13 cellular contexts compared by ENCODE assay signal in genomic region chr15:52221730-52222129, GRCh38. TPM values are rescaled to one million over a fixed set of nuclear protein-coding genes. Genes with fewer than 3 reads are reported as not detected.
DNase-seq lines count a peak whose midpoint lies in the region; ATAC-seq lines count a peak whose summit lies in the region.
"Had no signal": no experiment of that assay in that cellular context is flagged by ENCODE, and none has a peak within 500 bp of the region (broad histone marks: within the 10 kb centered on the region; RNA-seq: fewer than 3 reads in every experiment).

No MANE protein-coding gene starts in this region.

- peak; percentile 74 to 81 for ATAC-seq in activated T-cell treated with anti-CD3 and anti-CD28 coated beads, Interleukin-2, amount 50 U/mL, for 4 hours
- ATAC-seq in HG02588 (IDR thresholded peaks at IDR 0.05; ENCODE audit: unreplicated experiment) (peak; percentile 57), T-cell (replicated peaks in 1 of 4) (peak; percentile 20 to 55 (median 38)), left cardiac atrium (no peak)
- peak; percentile 44 for ATAC-seq in stimulated activated memory B cell treated with anti-CD40 and anti-IgM and Interleukin-4, amounts not matched to agents 10 μg/mL and 1 μg/mL and 100 μg/mL, for 72 hours

- peak overlapping the region; percentile 93 to 94 for H3K27ac Mint-ChIP-seq in T-cell
- peak overlapping the region; percentile 92 for H3K27ac Mint-ChIP-seq in stimulated activated memory B cell treated with anti-CD40 and anti-IgM and Interleukin-4, amounts not matched to agents 10 μg/mL and 1 μg/mL and 100 μg/mL, for 72 hours
- H3K27ac Mint-ChIP-seq: endodermal cell, HFFc6 had no signal

- H3K36me3 Mint-ChIP-seq in activated T-cell treated with anti-CD3 and anti-CD28 coated beads, Interleukin-2, amount 50 U/mL, for 4 hours (ENCODE audit: insufficient read depth): no peaks in the 10 kb centered on the region
- no peaks in the 10 kb centered on the region for H3K36me3 Mint-ChIP-seq in T-cell
- H3K36me3 Mint-ChIP-seq in stimulated activated memory B cell treated with anti-CD40 and anti-IgM and Interleukin-4, amounts not matched to agents 10 μg/mL and 1 μg/mL and 100 μg/mL, for 72 hours: no peaks in the 10 kb centered on the region

- POLR2A ChIA-PET in T-cell (lab: Charles Lee): no interaction called here

- no peaks in the 10 kb centered on the region for H3K27me3 Mint-ChIP-seq in activated T-cell treated with anti-CD3 and anti-CD28 coated beads, Interleukin-2, amount 50 U/mL, for 4 hours (ENCODE audit: low read depth)
- H3K27me3 Mint-ChIP-seq in T-cell: no peaks in the 10 kb centered on the region
- no peaks in the 10 kb centered on the region for H3K27me3 Mint-ChIP-seq in stimulated activated memory B cell treated with anti-CD40 and anti-IgM and Interleukin-4, amounts not matched to agents 10 μg/mL and 1 μg/mL and 100 μg/mL, for 72 hours

- intact Hi-C loops in left cardiac atrium (cut with DNase I): no loop called here

- H3K4me3 Mint-ChIP-seq in activated T-cell treated with anti-CD3 and anti-CD28 coated beads, Interleukin-2, amount 50 U/mL, for 4 hours: peak overlapping the region; percentile 82
- H3K4me3 Mint-ChIP-seq in T-cell: peak overlapping the region; percentile 70 to 81 (median 80)
- peak overlapping the region; percentile 79 for H3K4me3 Mint-ChIP-seq in stimulated activated memory B cell treated with anti-CD40 and anti-IgM and Interleukin-4, amounts not matched to agents 10 μg/mL and 1 μg/mL and 100 μg/mL, for 72 hours
- H3K4me3 Mint-ChIP-seq: endodermal cell, HFFc6 had no signal

- DNase-seq in activated T-cell treated with anti-CD3 and anti-CD28 coated beads, Interleukin-2, amount 50 U/mL, for 4 hours: no peak
- DNase-seq in activated T-cell treated with anti-CD3 and anti-CD28 coated beads, Interleukin-2, amount 50 U/mL, for 48 hours: no peak
- DNase-seq in T-cell: no peak
- no peak for DNase-seq in left cardiac atrium
- no peak for DNase-seq in mesenteric fat pad (ENCODE audit: low spot score)
- no peak for DNase-seq in anterior cingulate cortex (lab: John Stamatoyannopoulos, UW)
- DNase-seq: endodermal cell; HFFc6; stimulated activated CD4-positive, alpha-beta T cell treated with anti-CD3 and anti-CD28 coated beads, Interleukin-12 subunit alpha, Interleukin-12 subunit beta, amount 100 ng/mL, for 4 hours; stimulated activated naive CD4-positive, alpha-beta T cell treated with Interleukin-2 at 50 U/mL for 16 hours; T-helper 9 cell had no signal

- peaks cover 23% of the 10 kb centered on the region for H3K4me1 Mint-ChIP-seq in activated T-cell treated with anti-CD3 and anti-CD28 coated beads, Interleukin-2, amount 50 U/mL, for 4 hours (ENCODE audit: low read depth)
- H3K4me1 Mint-ChIP-seq in T-cell: peaks cover 22 to 32% (median 28%) of the 10 kb centered on the region in 3 donors
- peaks cover 52% of the 10 kb centered on the region for H3K4me1 Mint-ChIP-seq in stimulated activated memory B cell treated with anti-CD40 and anti-IgM and Interleukin-4, amounts not matched to agents 10 μg/mL and 1 μg/mL and 100 μg/mL, for 72 hours
- H3K4me1 Mint-ChIP-seq: endodermal cell had no signal

- no peaks in the 10 kb centered on the region for H3K9me3 Mint-ChIP-seq in activated T-cell treated with anti-CD3 and anti-CD28 coated beads, Interleukin-2, amount 50 U/mL, for 4 hours
- no peaks in the 10 kb centered on the region for H3K9me3 Mint-ChIP-seq in T-cell
- no peaks in the 10 kb centered on the region for H3K9me3 Mint-ChIP-seq in stimulated activated memory B cell treated with anti-CD40 and anti-IgM and Interleukin-4, amounts not matched to agents 10 μg/mL and 1 μg/mL and 100 μg/mL, for 72 hours
- H3K9me3 Mint-ChIP-seq: endodermal cell, HFFc6 had no signal

- CTCF ChIA-PET in T-cell (lab: Charles Lee): interaction anchor here (0.6 to 1.3 kb wide), 3 partner anchors 9 to 15 kb away, joined by 4 read pairs; no protein-coding TSS in a partner anchor

RNA-seq across cellular contexts. Expression of gene GNB5, which starts 30.5 kb away (rescaled TPM):
- total RNA-seq in activated T-cell treated with anti-CD3 and anti-CD28 coated beads, Interleukin-2, amount 50 U/mL, for 4 hours: 10 to 100 TPM in 1 of 3 donors, 1 to 10 TPM in 2; 9.0 to 12.8 (median 10.0) TPM
- total RNA-seq in T-cell (10 to 100 TPM; 39.7 to 74.4 (median 54.7) TPM), left cardiac atrium (10 to 100 TPM; 36.3 to 63.4 TPM), mesenteric fat pad (8.9 TPM)

Comparison
In these comparisons a context has a peak if more than half of its experiments do, and no peak if none do; other contexts are left out.
1. ATAC-seq: peak in activated T-cell treated with anti-CD3 and anti-CD28 coated beads, Interleukin-2, amount 50 U/mL, for 4 hours (2 of 2), HG02588 (single experiment), T-cell (4 of 4) and stimulated activated memory B cell treated with anti-CD40 and anti-IgM and Interleukin-4, amounts not matched to agents 10 μg/mL and 1 μg/mL and 100 μg/mL, for 72 hours (single experiment); none in left cardiac atrium (0 of 2).
2. Peak in every context shown above with its lines, with median percentiles within 50 percentile points of each other: H3K4me3 Mint-ChIP-seq.